In genomic region chr14:105987563-105987962, GRCh38 we compare ENCODE assay signal across 23 cellular contexts.
DNase-seq lines count a peak whose midpoint lies in the region; ATAC-seq and TF ChIP-seq lines count a peak whose summit lies in the region.
"Had no signal": no experiment of that assay in that cellular context is flagged by ENCODE, and none has a peak within 500 bp of the region (broad histone marks: within the 10 kb centered on the region; RNA-seq: fewer than 3 reads in every experiment).

No MANE protein-coding gene starts in this region.

- TF ChIP-seq CTCF in natural killer cell (IDR thresholded peaks at IDR 0.05), result no peak

- no peaks in the 10 kb centered on the region for H3K27me3 Mint-ChIP-seq in activated CD4-positive, alpha-beta T cell treated with anti-CD3 and anti-CD28 coated beads, Interleukin-2, amount 10 ng/mL, durations not matched to agents 24 days and 14 days
- no peaks in the 10 kb centered on the region for H3K27me3 Mint-ChIP-seq in IgD-negative memory B cell
- no peaks in the 10 kb centered on the region for H3K27me3 Mint-ChIP-seq in activated T-helper 17 cell treated with anti-CD3 and anti-CD28 coated beads, Interleukin-2, amount 50 U/mL, for 72 hours
- H3K27me3 Mint-ChIP-seq in natural killer cell (ENCODE audit: low read depth in 2 of 2), result peaks cover 15 to 20% of the 10 kb centered on the region in 2 donors

- H3K9me3 Mint-ChIP-seq in activated CD4-positive, alpha-beta T cell treated with anti-CD3 and anti-CD28 coated beads, Interleukin-2, amount 10 ng/mL, durations not matched to agents 24 days and 14 days, result no peaks in the 10 kb centered on the region
- H3K9me3 Mint-ChIP-seq in IgD-negative memory B cell, result no peaks in the 10 kb centered on the region
- H3K9me3 Mint-ChIP-seq in activated T-helper 17 cell treated with anti-CD3 and anti-CD28 coated beads, Interleukin-2, amount 50 U/mL, for 72 hours, result no peaks in the 10 kb centered on the region
- H3K9me3 Mint-ChIP-seq in natural killer cell, result no peaks in the 10 kb centered on the region

- peaks cover 42% of the 10 kb centered on the region for H3K4me1 Mint-ChIP-seq in activated CD4-positive, alpha-beta T cell treated with anti-CD3 and anti-CD28 coated beads, Interleukin-2, amount 10 ng/mL, durations not matched to agents 24 days and 14 days
- H3K4me1 Mint-ChIP-seq in IgD-negative memory B cell (peaks cover 6 to 10% (median 9%) of the 10 kb centered on the region in 3 donors), natural killer cell (peaks cover 44 to 55% of the 10 kb centered on the region in 2 donors)
- H3K4me1 Mint-ChIP-seq in activated T-helper 17 cell treated with anti-CD3 and anti-CD28 coated beads, Interleukin-2, amount 50 U/mL, for 72 hours, result peaks cover 33% of the 10 kb centered on the region

- peak overlapping the region; percentile 37 for H3K4me3 Mint-ChIP-seq in activated CD4-positive, alpha-beta T cell treated with anti-CD3 and anti-CD28 coated beads, Interleukin-2, amount 10 ng/mL, durations not matched to agents 24 days and 14 days
- H3K4me3 Mint-ChIP-seq in IgD-negative memory B cell, result peak overlapping the region in 3 of 4 donors; percentile 9 to 74 (median 74)
- H3K4me3 Mint-ChIP-seq in activated T-helper 17 cell treated with anti-CD3 and anti-CD28 coated beads, Interleukin-2, amount 50 U/mL, for 72 hours, result peak overlapping the region; percentile 56
- H3K4me3 Mint-ChIP-seq in natural killer cell, result peak overlapping the region; percentile 65

- peak; percentile 30 for ATAC-seq in activated T-helper 17 cell treated with anti-CD3 and anti-CD28 coated beads, Interleukin-2, amount 50 U/mL, for 72 hours (replicated peaks)
- ATAC-seq in natural killer cell (no peak), GM18858 (IDR thresholded peaks at IDR 0.05; ENCODE audit: unreplicated experiment) (no peak)
- ATAC-seq: foreskin keratinocyte, PC-3 had no signal

- intact Hi-C loops in activated CD4-positive, alpha-beta T cell treated with anti-CD3 and anti-CD28 coated beads, Interleukin-2, amount 10 ng/mL, durations not matched to agents 24 days and 14 days (cut with micrococcal nuclease), result no loop called here
- intact Hi-C loops in natural killer cell (cut with micrococcal nuclease), result loop anchor here (2.0 kb wide), 1 partner anchor 17 kb away; no protein-coding TSS in a partner anchor

- DNase-seq in activated CD4-positive, alpha-beta T cell treated with anti-CD3 and anti-CD28 coated beads, Interleukin-2, amount 10 ng/mL, durations not matched to agents 24 days and 14 days, result no peak
- DNase-seq in activated CD4-positive, alpha-beta T cell treated with anti-CD3 and anti-CD28 coated beads for 4 hours, result no peak
- DNase-seq in natural killer cell, result no peak
- no peak for DNase-seq in mesenteric fat pad (ENCODE audit: low spot score)
- no peak for DNase-seq in cerebellar nuclear complex (lab: John Stamatoyannopoulos, UW)
- DNase-seq: activated effector memory CD4-positive, alpha-beta T cell treated with Interleukin-2 at 50 U/mL for 16 hours; aorta; BE2C; Calu3; foreskin keratinocyte; GOT3; hippocampal formation; NCI-H146; NCI-H748 treated with DMSO at 0.1 percent for 48 hours; occipital lobe; PC-3; retina; SHP77 treated with DMSO at 0.1 percent for 48 hours; substantia nigra; WERI-Rb-1 had no signal

- no peaks in the 10 kb centered on the region for H3K36me3 Mint-ChIP-seq in activated CD4-positive, alpha-beta T cell treated with anti-CD3 and anti-CD28 coated beads, Interleukin-2, amount 10 ng/mL, durations not matched to agents 24 days and 14 days (ENCODE audit: low read depth)
- H3K36me3 Mint-ChIP-seq in IgD-negative memory B cell, result no peaks in the 10 kb centered on the region
- no peaks in the 10 kb centered on the region for H3K36me3 Mint-ChIP-seq in activated T-helper 17 cell treated with anti-CD3 and anti-CD28 coated beads, Interleukin-2, amount 50 U/mL, for 72 hours (ENCODE audit: low read depth)
- no peaks in the 10 kb centered on the region for H3K36me3 Mint-ChIP-seq in natural killer cell

- H3K27ac Mint-ChIP-seq in activated CD4-positive, alpha-beta T cell treated with anti-CD3 and anti-CD28 coated beads, Interleukin-2, amount 10 ng/mL, durations not matched to agents 24 days and 14 days, result peak overlapping the region; percentile 34
- H3K27ac Mint-ChIP-seq in IgD-negative memory B cell, result no peak overlapping the region
- peak overlapping the region; percentile 11 for H3K27ac Mint-ChIP-seq in activated T-helper 17 cell treated with anti-CD3 and anti-CD28 coated beads, Interleukin-2, amount 50 U/mL, for 72 hours
- H3K27ac Mint-ChIP-seq in natural killer cell, result peak overlapping the region; percentile 73 to 74

Comparison
In these comparisons a context has a peak if more than half of its experiments do, and no peak if none do; other contexts are left out.
1. H3K27ac Mint-ChIP-seq: peak in activated CD4-positive, alpha-beta T cell treated with anti-CD3 and anti-CD28 coated beads, Interleukin-2, amount 10 ng/mL, durations not matched to agents 24 days and 14 days (single experiment), activated T-helper 17 cell treated with anti-CD3 and anti-CD28 coated beads, Interleukin-2, amount 50 U/mL, for 72 hours (single experiment) and natural killer cell (2 of 2); none in IgD-negative memory B cell (0 of 3).
2. Peak in every context shown above with its lines, with median percentiles within 50 percentile points of each other: H3K4me3 Mint-ChIP-seq.